ENCODE assay signal across 8 cellular contexts in genomic region chr11:128757886-128758612, GRCh38.
DNase-seq lines count a peak whose midpoint lies in the region; ATAC-seq and TF ChIP-seq lines count a peak whose summit lies in the region.

No MANE protein-coding gene starts in this region.

- in situ Hi-C loops in mammary epithelial cell (cut with MboI; ENCODE audit: low sequenced_read_pairs in 2 of 2), result no loop called here

- peak overlapping the region; percentile 49 for H3K4me2 ChIP-seq in KMS-11
- no peak overlapping the region for H3K4me2 ChIP-seq in mammary epithelial cell (ENCODE audit: insufficient read depth, low read depth, low read length)

- CTCF ChIA-PET in mammary epithelial cell (lab: Charles Lee; ENCODE audit: low non-redundant PET), result interaction anchor here (0.5 kb wide), 1 partner anchor 740 kb away, joined by 4 read pairs; no protein-coding TSS in a partner anchor

- no TSS peak for BruUV-seq in mammary epithelial cell (replicated peaks; lab: Mats Ljungman, UMichigan)

- no peak for TF ChIP-seq POLR2A in heart left ventricle (IDR thresholded peaks at IDR 0.05)

- H2AFZ ChIP-seq in KMS-11 (ENCODE audit: low read depth) (no peak overlapping the region), mammary epithelial cell (ENCODE audit: low read depth, low read length) (no peak overlapping the region)

- H3K9me3 ChIP-seq in mesodermal cell (ENCODE audit: control insufficient read depth, low read length) (no peaks in the 10 kb centered on the region), mammary epithelial cell (replicated peaks; ENCODE audit: insufficient read depth, low read length) (no peaks in the 10 kb centered on the region), heart left ventricle (no peaks in the 10 kb centered on the region)

- TF ChIP-seq CTCF in KMS-11 (conservative IDR thresholded peaks at IDR 0.05; ENCODE audit: low read depth, low read length) (no peak), mammary epithelial cell (conservative IDR thresholded peaks at IDR 0.05 in 1 of 2, IDR thresholded peaks at IDR 0.05 in 1 of 2; ENCODE audit: extremely low read depth in 1 of 2, insufficient read depth in 1 of 2, low read depth in 1 of 2, low read length in 2 of 2) (no peak), heart left ventricle (IDR thresholded peaks at IDR 0.05) (no peak)

- no peak for DNase-seq in mammary epithelial cell
- DNase-seq in HUDEP-2 (lab: John Stamatoyannopoulos, UW; ENCODE audit: unreplicated experiment in 76 of 76), result no peak
- DNase-seq in CD1c-positive myeloid dendritic cell (ENCODE audit: extremely low spot score), result no peak
- no peak for DNase-seq in heart left ventricle

- WGBS in mesodermal cell (ENCODE audit: insufficient coverage in 2 of 2), 2 experiments, result 89 to 95% methylated on average over 9 to 15 of the region's 15 CpGs
- 89% methylated on average over 12 of the region's 15 CpGs for WGBS in mammary epithelial cell (ENCODE audit: low coverage, missing lambda C conversion rate)
- WGBS in heart left ventricle, 4 donors, result 84 to 96% (median 89%) methylated on average over 7 to 15 of the region's 15 CpGs

- H3K4me3 ChIP-seq in KMS-11 (IDR thresholded peaks at IDR 0.05; ENCODE audit: insufficient read depth, low read depth, low read length) (no peak overlapping the region), mesodermal cell (ENCODE audit: extremely low read depth, insufficient read depth, low read length, poor library complexity, severe bottlenecking) (no peak overlapping the region), mammary epithelial cell (replicated peaks in 1 of 3; ENCODE audit: insufficient read depth in 1 of 3, low read depth in 2 of 3, low read length in 3 of 3) (no peak overlapping the region), heart left ventricle (no peak overlapping the region)

- H3K9ac ChIP-seq in KMS-11 (peak overlapping the region; percentile 14; the same call in 1 of the 2 replicates), mammary epithelial cell (ENCODE audit: insufficient read depth, low read length) (no peak overlapping the region)

- H3K79me2 ChIP-seq in KMS-11 (ENCODE audit: insufficient read depth, low read depth), result no peaks in the 10 kb centered on the region
- H3K79me2 ChIP-seq in mammary epithelial cell (ENCODE audit: insufficient read depth, low read length), result no peaks in the 10 kb centered on the region

- H3K36me3 ChIP-seq in KMS-11 (ENCODE audit: insufficient read depth) (no peaks in the 10 kb centered on the region), mesodermal cell (ENCODE audit: control insufficient read depth, insufficient read depth, low read length) (peaks cover 67% of the 10 kb centered on the region), mammary epithelial cell (ENCODE audit: insufficient read depth, low read length) (no peaks in the 10 kb centered on the region), heart left ventricle (peaks cover 0 to 75% (median 41%) of the 10 kb centered on the region in 9 donors)

- ATAC-seq in GM18519 (IDR thresholded peaks at IDR 0.05; ENCODE audit: low FRiP score, unreplicated experiment), result peak; percentile 73
- ATAC-seq in GM21619 (IDR thresholded peaks at IDR 0.05; ENCODE audit: unreplicated experiment), result peak; percentile 84
- no peak for ATAC-seq in heart left ventricle

- dilution Hi-C loops in mammary epithelial cell (cut with HindIII; ENCODE audit: low sequenced_read_pairs), result no loop called here

- H3K27ac ChIP-seq in KMS-11 (peak overlapping the region; percentile 61), mesodermal cell (ENCODE audit: low read depth, low read length, severe bottlenecking) (peak overlapping the region; percentile 13), mammary epithelial cell (ENCODE audit: insufficient read depth, low read depth, low read length) (no peak overlapping the region), heart left ventricle (peak overlapping the region in 1 of 12 donors; percentile 6)

- H3K27me3 ChIP-seq in KMS-11 (ENCODE audit: insufficient read depth, low read depth), result no peaks in the 10 kb centered on the region
- no peaks in the 10 kb centered on the region for H3K27me3 ChIP-seq in mammary epithelial cell (ENCODE audit: insufficient read depth, low read length)
- no peaks in the 10 kb centered on the region for H3K27me3 ChIP-seq in heart left ventricle

- no peaks in the 10 kb centered on the region for H4K20me1 ChIP-seq in KMS-11 (ENCODE audit: insufficient read depth)
- H4K20me1 ChIP-seq in mammary epithelial cell (ENCODE audit: insufficient read depth, low read length), result no peaks in the 10 kb centered on the region

- H3K4me1 ChIP-seq in KMS-11 (ENCODE audit: low read depth, poor library complexity, severe bottlenecking) (peaks cover 29% of the 10 kb centered on the region), mesodermal cell (ENCODE audit: control insufficient read depth, insufficient read depth, low read length, poor library complexity, severe bottlenecking) (peaks cover 40% of the 10 kb centered on the region), mammary epithelial cell (ENCODE audit: insufficient read depth, low read length) (no peaks in the 10 kb centered on the region), heart left ventricle (peaks cover 0 to 37% (median 14%) of the 10 kb centered on the region in 12 donors)

- intact Hi-C loops in mammary epithelial cell (cut with micrococcal nuclease), result no loop called here
- intact Hi-C loops in heart left ventricle (cut with DNase I), result loop anchor here in 3 of 10 donors (10.0 kb wide), 1 partner anchor 63 kb away; the partner anchor contains the start of gene FLI1 (in 3 of the 3)

Comparison
In these comparisons a context has a peak if more than half of its experiments do, and no peak if none do; other contexts are left out.
1. ATAC-seq: peak in GM18519 (single experiment) and GM21619 (single experiment); none in heart left ventricle (0 of 4).